14 cellular contexts compared by ENCODE assay signal in the genomic region with DNA sequence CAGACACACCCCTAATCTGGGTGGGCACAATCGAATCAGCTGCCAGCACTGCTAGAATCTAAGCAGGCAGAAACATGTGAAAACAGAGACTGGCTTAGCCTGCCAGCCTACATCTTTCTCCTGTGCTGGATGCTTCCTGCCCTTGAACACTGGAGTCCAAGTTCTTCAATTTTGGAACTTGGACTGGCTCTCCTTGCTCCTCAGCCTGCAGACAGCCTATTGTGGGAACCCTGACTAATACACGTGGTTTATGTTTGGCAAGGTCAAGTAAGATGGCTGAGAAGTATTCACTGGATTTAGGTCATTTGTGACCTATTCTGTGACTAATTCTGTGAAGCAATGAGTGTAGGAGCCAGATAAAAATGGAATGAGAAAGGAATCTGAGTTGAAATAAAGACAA. TPM values are rescaled to one million over a fixed set of nuclear protein-coding genes. Genes with fewer than 3 reads are reported as not detected.
DNase-seq lines count a peak whose midpoint lies in the region; ATAC-seq and TF ChIP-seq lines count a peak whose summit lies in the region.
"Had no signal": no experiment of that assay in that cellular context is flagged by ENCODE, and none has a peak within 500 bp of the region (broad histone marks: within the 10 kb centered on the region; RNA-seq: fewer than 3 reads in every experiment).

No MANE protein-coding gene starts in this region.

- CTCF ChIA-PET in AG04449 (lab: Yijun Ruan, JAX), result interaction anchor here (1.3 to 1.4 kb wide), 3 partner anchors 10 to 330 kb away, joined by 3 to 5 read pairs (median 5); partner anchors contain the start of genes JKAMP and L3HYPDH
- CTCF ChIA-PET in CD8-positive, alpha-beta T cell (lab: Charles Lee), result no interaction called here

- peak overlapping the region in 1 of 2 donors; percentile 30 for H3K27ac ChIP-seq in left lung
- H3K27ac ChIP-seq in CD8-positive, alpha-beta T cell (ENCODE audit: low read depth, low read length), result no peak overlapping the region
- no peak overlapping the region for H3K27ac ChIP-seq in WERI-Rb-1
- H3K27ac ChIP-seq: BLaER1 treated with 17β-estradiol and CSF1 and Interleukin-3, amounts not matched to agents 10 nM and 100 nM had no signal

- H3K9me3 Mint-ChIP-seq in CD8-positive, alpha-beta T cell, result no peaks in the 10 kb centered on the region
- H3K9me3 Mint-ChIP-seq: activated CD4-positive, alpha-beta T cell treated with anti-CD3 and anti-CD28 coated beads, Interleukin-2, amount 10 ng/mL, durations not matched to agents 24 days and 14 days had no signal

- H3K4me1 ChIP-seq in left lung, result no peaks in the 10 kb centered on the region
- no peaks in the 10 kb centered on the region for H3K4me1 ChIP-seq in CD8-positive, alpha-beta T cell (ENCODE audit: insufficient read depth, low read length)
- H3K4me1 ChIP-seq: BLaER1 treated with 17β-estradiol and CSF1 and Interleukin-3, amounts not matched to agents 10 nM and 100 nM had no signal

- intact Hi-C loops in left lung (cut with DNase I), result no loop called here
- intact Hi-C loops in CD8-positive, alpha-beta T cell (cut with DNase I, micrococcal nuclease), result no loop called here

- TF ChIP-seq CTCF in AG04449 (IDR thresholded peaks at IDR 0.05; ENCODE audit: insufficient read depth, low read length, missing control alignments) (no peak), left lung (IDR thresholded peaks at IDR 0.05) (no peak), WERI-Rb-1 (IDR thresholded peaks at IDR 0.05; ENCODE audit: low read depth, low read length) (no peak)
- no peak for TF ChIP-seq CTCF in CD8-positive, alpha-beta T cell (IDR thresholded peaks at IDR 0.05)

- peak; percentile 92 for DNase-seq in AG04449 (ENCODE audit: low read depth, low spot score)
- DNase-seq in MG63, result peak; percentile 70
- peak; percentile 93 for DNase-seq in dedifferentiated amniotic fluid mesenchymal stem cell (ENCODE audit: extremely low spot score)
- no peak for DNase-seq in left lung
- no peak for DNase-seq in CD8-positive, alpha-beta T cell
- no peak for DNase-seq in midbrain (lab: John Stamatoyannopoulos, UW)
- DNase-seq in WERI-Rb-1, result no peak
- no peak for DNase-seq in NCI-H1048 (lab: John Stamatoyannopoulos, UW)
- DNase-seq: activated CD4-positive, alpha-beta T cell treated with anti-CD3 and anti-CD28 coated beads, Interleukin-2, amount 10 ng/mL, durations not matched to agents 24 days and 14 days; foreskin melanocyte; NCI-H2107; stimulated activated CD8-positive, alpha-beta memory T cell treated with anti-CD3 and anti-CD28 coated beads, Interleukin-4, amount 100 ng/mL, for 48 hours had no signal

- peak; percentile 70 for ATAC-seq in left lung
- ATAC-seq in CD8-positive, alpha-beta T cell, result no peak

- no peak overlapping the region for H3K27ac Mint-ChIP-seq in CD8-positive, alpha-beta T cell
- H3K27ac Mint-ChIP-seq: activated CD4-positive, alpha-beta T cell treated with anti-CD3 and anti-CD28 coated beads, Interleukin-2, amount 10 ng/mL, durations not matched to agents 24 days and 14 days had no signal

- no peaks in the 10 kb centered on the region for H3K27me3 ChIP-seq in MG63
- no peaks in the 10 kb centered on the region for H3K27me3 ChIP-seq in left lung
- no peaks in the 10 kb centered on the region for H3K27me3 ChIP-seq in CD8-positive, alpha-beta T cell (ENCODE audit: insufficient read depth, low read length)
- H3K27me3 ChIP-seq in WERI-Rb-1 (ENCODE audit: insufficient read depth, low read depth, severe bottlenecking), result no peaks in the 10 kb centered on the region
- H3K27me3 ChIP-seq: BLaER1 treated with 17β-estradiol and CSF1 and Interleukin-3, amounts not matched to agents 10 nM and 100 nM had no signal

- no peak overlapping the region for H3K4me3 ChIP-seq in AG04449 (ENCODE audit: low read depth, low read length)
- no peak overlapping the region for H3K4me3 ChIP-seq in MG63
- H3K4me3 ChIP-seq in left lung, result no peak overlapping the region
- H3K4me3 ChIP-seq in CD8-positive, alpha-beta T cell (ENCODE audit: low read depth, low read length), result no peak overlapping the region
- no peak overlapping the region for H3K4me3 ChIP-seq in WERI-Rb-1 (ENCODE audit: low read depth, low read length)
- H3K4me3 ChIP-seq: BLaER1 treated with 17β-estradiol and CSF1 and Interleukin-3, amounts not matched to agents 10 nM and 100 nM; skin epidermis had no signal

- H3K9me3 ChIP-seq in MG63, result peaks cover 6% of the 10 kb centered on the region
- no peaks in the 10 kb centered on the region for H3K9me3 ChIP-seq in left lung
- H3K9me3 ChIP-seq in CD8-positive, alpha-beta T cell (ENCODE audit: low read length), result no peaks in the 10 kb centered on the region
- H3K9me3 ChIP-seq in WERI-Rb-1 (ENCODE audit: severe bottlenecking), result no peaks in the 10 kb centered on the region
- H3K9me3 ChIP-seq: BLaER1 treated with 17β-estradiol and CSF1 and Interleukin-3, amounts not matched to agents 10 nM and 100 nM had no signal

- H3K36me3 Mint-ChIP-seq in CD8-positive, alpha-beta T cell, result peaks cover 9% of the 10 kb centered on the region

- POLR2A ChIA-PET in AG04449 (lab: Yijun Ruan, JAX), result interaction anchor here (1.1 kb wide), 1 partner anchor 29 kb away, joined by 3 read pairs; no protein-coding TSS in a partner anchor
- POLR2A ChIA-PET in CD8-positive, alpha-beta T cell (lab: Charles Lee), result no interaction called here

- H3K27me3 Mint-ChIP-seq in CD8-positive, alpha-beta T cell (ENCODE audit: low read depth), result no peaks in the 10 kb centered on the region
- H3K27me3 Mint-ChIP-seq: activated CD4-positive, alpha-beta T cell treated with anti-CD3 and anti-CD28 coated beads, Interleukin-2, amount 10 ng/mL, durations not matched to agents 24 days and 14 days had no signal

- H3K36me3 ChIP-seq in MG63 (peaks cover 47% of the 10 kb centered on the region), left lung (no peaks in the 10 kb centered on the region), WERI-Rb-1 (peaks cover 3% of the 10 kb centered on the region)
- H3K36me3 ChIP-seq in CD8-positive, alpha-beta T cell (ENCODE audit: insufficient read depth, low read length), result no peaks in the 10 kb centered on the region

- no peaks in the 10 kb centered on the region for H3K4me1 Mint-ChIP-seq in CD8-positive, alpha-beta T cell (ENCODE audit: low read depth)
- H3K4me1 Mint-ChIP-seq: activated CD4-positive, alpha-beta T cell treated with anti-CD3 and anti-CD28 coated beads, Interleukin-2, amount 10 ng/mL, durations not matched to agents 24 days and 14 days had no signal

- H3K4me3 Mint-ChIP-seq in CD8-positive, alpha-beta T cell, result no peak overlapping the region
- H3K4me3 Mint-ChIP-seq: activated CD4-positive, alpha-beta T cell treated with anti-CD3 and anti-CD28 coated beads, Interleukin-2, amount 10 ng/mL, durations not matched to agents 24 days and 14 days had no signal

RNA-seq across cellular contexts. Expression of gene GPR135, which starts 11.0 kb away (rescaled TPM):
- total RNA-seq in MG63 (2014; rRNA removed; shearing (Covaris generic); ENCODE audit: low replicate concordance), result 0.15 and 0.66 TPM in 2 replicates
- 1 to 10 TPM; 1.7 to 2.6 TPM for total RNA-seq in left lung
- under 1 TPM; 0.64 to 0.76 TPM for total RNA-seq in CD8-positive, alpha-beta T cell

RNA-seq across cellular contexts. Expression of gene L3HYPDH, which starts 30.1 kb away (rescaled TPM):
- 22.3 and 57.5 TPM in 2 replicates for total RNA-seq in MG63 (2014; rRNA removed; shearing (Covaris generic); ENCODE audit: low replicate concordance)
- 10 to 100 TPM; 15.8 to 21.2 TPM for total RNA-seq in left lung
- 1 to 10 TPM; 8.4 to 8.7 TPM for total RNA-seq in CD8-positive, alpha-beta T cell

RNA-seq across cellular contexts. Expression of gene JKAMP, which starts 30.2 kb away (rescaled TPM):
- 47.3 and 49.5 TPM in 2 replicates for total RNA-seq in MG63 (2014; rRNA removed; shearing (Covaris generic); ENCODE audit: low replicate concordance)
- total RNA-seq in left lung, result 10 to 100 TPM; 41.6 to 53.3 TPM
- 10 to 100 TPM in 1 of 2 experiments, 1 to 10 TPM in 1; 9.1 to 10.5 TPM for total RNA-seq in CD8-positive, alpha-beta T cell

Comparison
In these comparisons a context has a peak if more than half of its experiments do, and no peak if none do; other contexts are left out.
1. DNase-seq: peak in AG04449 (single experiment), MG63 (single experiment) and dedifferentiated amniotic fluid mesenchymal stem cell (single experiment); none in left lung (0 of 2), CD8-positive, alpha-beta T cell (0 of 7), midbrain (single experiment), WERI-Rb-1 (single experiment) and NCI-H1048 (single experiment).